In genomic region chr6:166330612-166331011, GRCh38 we compare ENCODE assay signal across 9 cellular contexts. TPM values are rescaled to one million over a fixed set of nuclear protein-coding genes. Genes with fewer than 3 reads are reported as not detected.
A peak's percentile ranks its signal among the peaks of the same experiment; 100 is the strongest.
DNase-seq lines count a peak whose midpoint lies in the region; ATAC-seq, FAIRE-seq and TF ChIP-seq lines count a peak whose summit lies in the region.
"Had no signal": no experiment of that assay in that cellular context is flagged by ENCODE, and none has a peak within 500 bp of the region (broad histone marks: within the 10 kb centered on the region; RNA-seq: fewer than 3 reads in every experiment).

No MANE protein-coding gene starts in this region.

- no peak overlapping the region for H3K9ac ChIP-seq in K562 (ENCODE audit: insufficient read depth in 1 of 2, low read depth in 2 of 2, low read length in 2 of 2)

- peak; percentile 31 for DNase-seq in HCEC 1CT
- peak; percentile 93 to 98 (median 95) for DNase-seq in K562 (ENCODE audit: extremely low read depth in 1 of 4, low spot score in 3 of 4)
- DNase-seq in hippocampal formation (lab: John Stamatoyannopoulos, UW): peak; percentile 46 to 79
- DNase-seq in pons (ENCODE audit: low spot score): peak; percentile 82
- no peak for DNase-seq in DMS 273 treated with DMSO at 0.1 percent for 48 hours (lab: John Stamatoyannopoulos, UW)
- DNase-seq: activated CD4-positive, alpha-beta T cell treated with anti-CD3 and anti-CD28 coated beads for 36 hours had no signal

- TF ChIP-seq RAD21 in K562 (CRISPR knock-in tag; conservative IDR thresholded peaks at IDR 0.05 in 1 of 2, IDR thresholded peaks at IDR 0.05 in 1 of 2): peak; percentile 44 to 70

- POLR2A ChIA-PET in K562 (lab: Yijun Ruan, JAX): interaction anchor here (0.6 to 2.4 kb wide), 2 partner anchors 12 to 47 kb away, joined by 4 to 9 read pairs; partner anchors contain the start of gene SFT2D1

- peaks cover 5 to 14% of the 10 kb centered on the region in 2 experiments; a peak in 4 of 5 replicates for H3K4me1 ChIP-seq in K562 (replicated peaks in 1 of 2; ENCODE audit: control insufficient read depth in 2 of 2, insufficient read depth in 2 of 2, low read length in 2 of 2)

- in situ Hi-C loops in K562 (cut with MboI): loop anchor here (5.0 kb wide), 1 partner anchor 47 kb away; no protein-coding TSS in a partner anchor

- H3K4me2 ChIP-seq in K562 (ENCODE audit: insufficient read depth, low read length): peak overlapping the region; percentile 38

- H3K27ac ChIP-seq in K562 (ENCODE audit: extremely low read depth, low read depth, low read length): no peak overlapping the region

- peaks cover 13% of the 10 kb centered on the region; the same call in 1 of the 2 replicates for H4K20me1 ChIP-seq in K562 (replicated peaks; ENCODE audit: control insufficient read depth, insufficient read depth, low read length)

- 3% methylated on average over 11 of the region's 11 CpGs for WGBS in K562 (ENCODE audit: insufficient coverage, low coverage, missing lambda C conversion rate)

- H3K4me3 ChIP-seq in K562: no peak overlapping the region

- TF ChIP-seq CTCF in K562 (IDR thresholded peaks at IDR 0.05 in 2 of 3, conservative IDR thresholded peaks at IDR 0.05 in 1 of 3; ENCODE audit: insufficient read depth in 2 of 3, low read depth in 1 of 3, low read length in 3 of 3): peak; percentile 78 to 89 (median 82)

- CTCF ChIA-PET in K562 (lab: Yijun Ruan, JAX; ENCODE audit: low intra/inter-chr PET ratio): interaction anchor here (1.2 kb wide), 2 partner anchors 51 to 70 kb away, joined by 3 read pairs; no protein-coding TSS in a partner anchor

- H3K27me3 ChIP-seq in K562 (ENCODE audit: control insufficient read depth in 2 of 2, insufficient read depth in 2 of 2, low read length in 2 of 2): no peaks in the 10 kb centered on the region

- no peak for TF ChIP-seq POLR2A in K562 (conservative IDR thresholded peaks at IDR 0.05)

- peak; percentile 15; the same call in 1 of the 2 replicates for TF ChIP-seq EP300 in K562 (IDR thresholded peaks at IDR 0.05; ENCODE audit: low read length)

- H3K9me3 ChIP-seq in K562 (replicated peaks; ENCODE audit: control insufficient read depth, insufficient read depth, low read depth, low read length): no peaks in the 10 kb centered on the region

- H3K79me2 ChIP-seq in K562 (ENCODE audit: control insufficient read depth, insufficient read depth, low read length): peaks cover 68% of the 10 kb centered on the region

- no peaks in the 10 kb centered on the region for H3K9me1 ChIP-seq in K562 (ENCODE audit: control insufficient read depth, insufficient read depth, low read length)

- H3K36me3 ChIP-seq in K562 (ENCODE audit: control insufficient read depth, insufficient read depth, low read length): peaks cover 47% of the 10 kb centered on the region

- intact Hi-C loops in K562 (cut with micrococcal nuclease): loop anchor here (1.0 to 5.0 kb wide), 3 partner anchors 18 to 72 kb away; no protein-coding TSS in a partner anchor

- no TSS peak for BruUV-seq in K562 (replicated peaks; lab: Mats Ljungman, UMichigan)

- ATAC-seq in K562 (peak; percentile 100), GM18909 (IDR thresholded peaks at IDR 0.05; ENCODE audit: poor library complexity, unreplicated experiment) (no peak), HG02852 (IDR thresholded peaks at IDR 0.05; ENCODE audit: unreplicated experiment) (no peak), GM18873 (IDR thresholded peaks at IDR 0.05; ENCODE audit: low FRiP score, unreplicated experiment) (no peak)
- ATAC-seq: activated CD4-positive, alpha-beta T cell treated with anti-CD3 and anti-CD28 coated beads for 36 hours had no signal

- 0 out of 2 replicates have a peak overlapping the region, but pooled peaks have one; percentile 32 for H2AFZ ChIP-seq in K562 (ENCODE audit: low read depth, low read length)

- peak; percentile 97 for FAIRE-seq in K562 (lab: Jason Lieb, UNC)

TF ChIP-seq in K562, 482 proteins besides CTCF, POLR2A, EP300 and RAD21 (continues in another document):
- peak; percentile 78 for TF ChIP-seq SMAD1 (IDR thresholded peaks at IDR 0.05; ENCODE audit: low read depth, low read length, partially characterized antibody)
- peak; percentile 41; the same call in 1 of the 2 replicates for TF ChIP-seq HCFC1 (IDR thresholded peaks at IDR 0.05; ENCODE audit: low read depth, low read length)
- TF ChIP-seq DPF2 (IDR thresholded peaks at IDR 0.05): peak; percentile 49
- TF ChIP-seq RBFOX2 (IDR thresholded peaks at IDR 0.05; ENCODE audit: low read depth, low read length): peak; percentile 30; the same call in 1 of the 2 replicates
- no peak for TF ChIP-seq PPARD (CRISPR knock-in tag; IDR thresholded peaks at IDR 0.05)
- peak; percentile 61 for TF ChIP-seq CCNT2 (IDR thresholded peaks at IDR 0.05; ENCODE audit: borderline replicate concordance, extremely low read depth, insufficient read length, low read depth, low read length)
- TF ChIP-seq ZNF253 (CRISPR knock-in tag; conservative IDR thresholded peaks at IDR 0.05): no peak
- TF ChIP-seq ZBTB7A (IDR thresholded peaks at IDR 0.05; ENCODE audit: borderline replicate concordance, control insufficient read depth, low read depth, low read length): peak; percentile 49; the same call in 1 of the 2 replicates
- no peak for TF ChIP-seq POLR3A (IDR thresholded peaks at IDR 0.05; ENCODE audit: borderline replicate concordance, extremely low read depth, insufficient read depth, insufficient read length)
- TF ChIP-seq POLR2G (IDR thresholded peaks at IDR 0.05; ENCODE audit: low read depth, low read length): peak; percentile 42; the same call in 1 of the 2 replicates
- peak; percentile 21; the same call in 1 of the 2 replicates for TF ChIP-seq CBX1 (IDR thresholded peaks at IDR 0.05; ENCODE audit: low read depth)
- TF ChIP-seq MYC (IDR thresholded peaks at IDR 0.05; ENCODE audit: low read depth, low read length): peak; percentile 77; the same call in 1 of the 2 replicates
- TF ChIP-seq MYC (CRISPR knock-in tag; IDR thresholded peaks at IDR 0.05; ENCODE audit: borderline replicate concordance, low read depth): no peak

RNA-seq across cellular contexts. Expression of gene SFT2D1, which starts 11.7 kb away (rescaled TPM):
- total RNA-seq in K562 (2011; cell fraction: chromatin; rRNA removed; ENCODE audit: low replicate concordance): 89.6 and 170 TPM in 2 replicates
- total RNA-seq in K562 (2011; cell fraction: nucleolus; rRNA removed): 65.9 and 78.2 TPM in 2 replicates
- total RNA-seq in K562 (2011; cell fraction: nucleoplasm; rRNA removed): 150 and 228 TPM in 2 replicates
- total RNA-seq in K562 (2014; rRNA removed) (59.5 and 63.1 TPM in 2 replicates), K562 (2014; rRNA removed; fragmentation: Illumina TruSeq; extraction: Trizol) (67.1 and 75.7 TPM in 2 replicates), K562 (2015; rRNA removed; fragmentation: Illumina TruSeq; extraction: Trizol) (50.1 and 54.4 TPM in 2 replicates), K562 (2021) (68.7 and 81.0 TPM in 2 replicates)
- polyA plus RNA-seq in K562 (2011; rRNA removed) (129 and 140 TPM in 2 replicates), K562 (2014; fragmentation: Illumina TruSeq; extraction: Trizol) (80.1 and 81.5 TPM in 2 replicates), K562 (2014; fragmentation: Nextera tagmentation; extraction: Ambion mirVana) (10 to 100 TPM; 73.0 to 74.6 TPM), K562 (2014; rRNA removed) (106 and 111 TPM in 2 replicates)
- 67.3 and 111 TPM in 2 replicates for polyA plus RNA-seq in K562 (2011; cell fraction: cytosol; rRNA removed)
- polyA plus RNA-seq in K562 (2011; cell fraction: nucleus; rRNA removed): 110 and 178 TPM in 2 replicates
- 76.9 and 85.8 TPM in 2 replicates for polyA plus RNA-seq in K562 (2012)
- 64.9 and 66.3 TPM in 2 replicates for polyA minus RNA-seq in K562 (2011; rRNA and poly(A)+ RNA removed)
- 18.2 and 18.4 TPM in 2 replicates for polyA minus RNA-seq in K562 (2011; cell fraction: cytosol; rRNA and poly(A)+ RNA removed)
- polyA minus RNA-seq in K562 (2011; cell fraction: nucleus; rRNA and poly(A)+ RNA removed): 37.4 and 67.9 TPM in 2 replicates

RNA-seq across cellular contexts. Expression of gene PRR18, which starts 22.4 kb away (rescaled TPM):
- total RNA-seq in K562 (2011; cell fraction: chromatin; rRNA removed; ENCODE audit: low replicate concordance): not detected in 2 replicates
- total RNA-seq in K562 (2011; cell fraction: nucleolus; rRNA removed): not detected in 2 replicates
- total RNA-seq in K562 (2011; cell fraction: nucleoplasm; rRNA removed): not detected in 2 replicates
- total RNA-seq in K562 (2014; rRNA removed) (not detected in 2 replicates), K562 (2014; rRNA removed; fragmentation: Illumina TruSeq; extraction: Trizol) (not detected in 2 replicates), K562 (2015; rRNA removed; fragmentation: Illumina TruSeq; extraction: Trizol) (not detected in 2 replicates), K562 (2021) (not detected in 2 replicates)
- polyA plus RNA-seq in K562 (2011; rRNA removed) (not detected in 2 replicates), K562 (2014; fragmentation: Illumina TruSeq; extraction: Trizol) (not detected in 2 replicates), K562 (2014; fragmentation: Nextera tagmentation; extraction: Ambion mirVana) (not detected), K562 (2014; rRNA removed) (not detected in 2 replicates)
- polyA plus RNA-seq in K562 (2011; cell fraction: cytosol; rRNA removed): not detected in 2 replicates
- not detected in 2 replicates for polyA plus RNA-seq in K562 (2011; cell fraction: nucleus; rRNA removed)
- 0.06 TPM in 1 of 2 replicates, not detected in the other for polyA plus RNA-seq in K562 (2012)
- polyA minus RNA-seq in K562 (2011; rRNA and poly(A)+ RNA removed): not detected in 2 replicates
- not detected in 2 replicates for polyA minus RNA-seq in K562 (2011; cell fraction: cytosol; rRNA and poly(A)+ RNA removed)
- not detected in 2 replicates for polyA minus RNA-seq in K562 (2011; cell fraction: nucleus; rRNA and poly(A)+ RNA removed)

RNA-seq across cellular contexts. Expression of gene MPC1, which starts 52.1 kb away (rescaled TPM):
- 21.5 and 61.7 TPM in 2 replicates for total RNA-seq in K562 (2011; cell fraction: chromatin; rRNA removed; ENCODE audit: low replicate concordance)
- total RNA-seq in K562 (2011; cell fraction: nucleolus; rRNA removed): 19.8 and 26.6 TPM in 2 replicates
- total RNA-seq in K562 (2011; cell fraction: nucleoplasm; rRNA removed): 29.1 and 45.8 TPM in 2 replicates
- total RNA-seq in K562 (2014; rRNA removed) (78.6 and 97.7 TPM in 2 replicates), K562 (2014; rRNA removed; fragmentation: Illumina TruSeq; extraction: Trizol) (132 and 145 TPM in 2 replicates), K562 (2015; rRNA removed; fragmentation: Illumina TruSeq; extraction: Trizol) (141 and 149 TPM in 2 replicates), K562 (2021) (103 and 110 TPM in 2 replicates)
- polyA plus RNA-seq in K562 (2011; rRNA removed) (115 and 138 TPM in 2 replicates), K562 (2014; fragmentation: Illumina TruSeq; extraction: Trizol) (148 and 185 TPM in 2 replicates), K562 (2014; fragmentation: Nextera tagmentation; extraction: Ambion mirVana) (100 to 1,000 TPM; 138 to 144 TPM), K562 (2014; rRNA removed) (113 and 114 TPM in 2 replicates)
- 100 and 103 TPM in 2 replicates for polyA plus RNA-seq in K562 (2011; cell fraction: cytosol; rRNA removed)
- polyA plus RNA-seq in K562 (2011; cell fraction: nucleus; rRNA removed): 48.3 and 68.3 TPM in 2 replicates
- 93.8 and 104 TPM in 2 replicates for polyA plus RNA-seq in K562 (2012)
- polyA minus RNA-seq in K562 (2011; rRNA and poly(A)+ RNA removed): 54.6 and 59.0 TPM in 2 replicates
- 18.7 and 38.7 TPM in 2 replicates for polyA minus RNA-seq in K562 (2011; cell fraction: cytosol; rRNA and poly(A)+ RNA removed)
- 5.8 and 14.9 TPM in 2 replicates for polyA minus RNA-seq in K562 (2011; cell fraction: nucleus; rRNA and poly(A)+ RNA removed)
